In genomic region chrX:25873196-25873595, GRCh38 we compare ENCODE assay signal across 22 cellular contexts.
DNase-seq lines count a peak whose midpoint lies in the region; ATAC-seq, FAIRE-seq and TF ChIP-seq lines count a peak whose summit lies in the region.
"Had no signal": no experiment of that assay in that cellular context is flagged by ENCODE, and none has a peak within 500 bp of the region (broad histone marks: within the 10 kb centered on the region; RNA-seq: fewer than 3 reads in every experiment).

No MANE protein-coding gene starts in this region.

- no peak for TF ChIP-seq POLR2A in endothelial cell of umbilical vein (IDR thresholded peaks at IDR 0.05; ENCODE audit: low read depth, low read length)

- H2AFZ ChIP-seq in endothelial cell of umbilical vein (ENCODE audit: low read depth, low read length) = no peak overlapping the region
- H2AFZ ChIP-seq: GM23338, parathyroid adenoma had no signal

- DNase-seq in DMS153 treated with DMSO at 0.1 percent for 48 hours (lab: John Stamatoyannopoulos, UW; ENCODE audit: unreplicated experiment) (peak; percentile 56), NCI-H510A (lab: John Stamatoyannopoulos, UW) (peak; percentile 14), endothelial cell of umbilical vein (ENCODE audit: low read depth, low spot score) (peak; percentile 30), lung (ENCODE audit: low spot score) (no peak), RWPE1 (ENCODE audit: low spot score) (no peak)
- no peak for DNase-seq in activated CD4-positive, alpha-beta T cell treated with anti-CD3 and anti-CD28 coated beads for 36 hours
- DNase-seq: adrenal gland; endodermal cell; naive thymus-derived CD4-positive, alpha-beta T cell; NCI-H1105; SIG-M5; stimulated activated CD4-positive, alpha-beta T cell treated with anti-CD3 and anti-CD28 coated beads, Interleukin-4, amount 100 ng/mL, for 4 hours; testis had no signal

- CTCF ChIA-PET in endothelial cell of umbilical vein (lab: Charles Lee) = no interaction called here
- CTCF ChIA-PET in RWPE1 (lab: Yijun Ruan, JAX) = no interaction called here
- CTCF ChIA-PET in activated CD4-positive, alpha-beta T cell treated with anti-CD3 and anti-CD28 coated beads for 36 hours (lab: Charles Lee) = no interaction called here

- no peak overlapping the region for H3K27ac Mint-ChIP-seq in activated CD4-positive, alpha-beta T cell treated with anti-CD3 and anti-CD28 coated beads for 36 hours
- H3K27ac Mint-ChIP-seq: endodermal cell; GM23338; naive thymus-derived CD4-positive, alpha-beta T cell; T-helper 1 cell treated with Interleukin-12 subunit alpha and Interleukin-12 subunit beta and Interleukin-4 antibody, amounts not matched to agents 30 μg/mL and 1 μg/mL, for 36 hours; WTC11 had no signal

- no TSS peak for BruUV-seq in endothelial cell of umbilical vein (replicated peaks; lab: Mats Ljungman, UMichigan)

- H3K4me1 Mint-ChIP-seq in activated CD4-positive, alpha-beta T cell treated with anti-CD3 and anti-CD28 coated beads for 36 hours = no peaks in the 10 kb centered on the region
- H3K4me1 Mint-ChIP-seq: endodermal cell; naive thymus-derived CD4-positive, alpha-beta T cell had no signal

- H3K4me1 ChIP-seq in endothelial cell of umbilical vein (ENCODE audit: control insufficient read depth, extremely low read depth, insufficient read depth, low read length) (peaks cover 25% of the 10 kb centered on the region), lung (ENCODE audit: control insufficient read depth in 2 of 2, insufficient read depth in 2 of 2, low read length in 2 of 2) (no peaks in the 10 kb centered on the region)
- H3K4me1 ChIP-seq: adrenal gland, parathyroid adenoma, testis had no signal

- no peaks in the 10 kb centered on the region for H3K79me2 ChIP-seq in endothelial cell of umbilical vein (ENCODE audit: control insufficient read depth, insufficient read depth, low read length)
- H3K79me2 ChIP-seq: parathyroid adenoma had no signal

- 34 to 39% methylated on average over 2 of the region's 2 CpGs for WGBS in lung, 2 donors

- H3K27me3 ChIP-seq in endothelial cell of umbilical vein (ENCODE audit: control insufficient read depth in 2 of 2, insufficient read depth in 2 of 2, low read length in 2 of 2) (no peaks in the 10 kb centered on the region), lung (ENCODE audit: control insufficient read depth, insufficient read depth) (no peaks in the 10 kb centered on the region)
- H3K27me3 ChIP-seq: adrenal gland, testis had no signal

- dilution Hi-C loops in endothelial cell of umbilical vein (cut with MboI; ENCODE audit: extremely low pct_ligation_motif_present, low sequenced_read_pairs) = no loop called here

- POLR2A ChIA-PET in endothelial cell of umbilical vein (lab: Charles Lee) = no interaction called here
- POLR2A ChIA-PET in RWPE1 (lab: Yijun Ruan, JAX; ENCODE audit: low non-redundant PET) = no interaction called here
- POLR2A ChIA-PET in activated CD4-positive, alpha-beta T cell treated with anti-CD3 and anti-CD28 coated beads for 36 hours (lab: Charles Lee) = no interaction called here

- H4K20me1 ChIP-seq in endothelial cell of umbilical vein (replicated peaks; ENCODE audit: control insufficient read depth, extremely low read depth, insufficient read depth, low read length) = no peaks in the 10 kb centered on the region

- no peaks in the 10 kb centered on the region for H3K9me3 ChIP-seq in endothelial cell of umbilical vein (replicated peaks; ENCODE audit: control insufficient read depth, insufficient read depth, low read length)
- H3K9me3 ChIP-seq in lung (ENCODE audit: control insufficient read depth in 2 of 2, insufficient read depth in 1 of 2, low read length in 1 of 2) = no peaks in the 10 kb centered on the region
- H3K9me3 ChIP-seq: adrenal gland, testis had no signal

- no peaks in the 10 kb centered on the region for H3K36me3 Mint-ChIP-seq in activated CD4-positive, alpha-beta T cell treated with anti-CD3 and anti-CD28 coated beads for 36 hours (ENCODE audit: low read depth)
- H3K36me3 Mint-ChIP-seq: naive thymus-derived CD4-positive, alpha-beta T cell; WTC11 had no signal

- TF ChIP-seq CTCF in endothelial cell of umbilical vein (IDR thresholded peaks at IDR 0.05; ENCODE audit: extremely low read depth in 1 of 2, insufficient read depth in 1 of 2, low read depth in 1 of 2, low read length in 2 of 2) = no peak
- no peak for TF ChIP-seq CTCF in lung (IDR thresholded peaks at IDR 0.05; ENCODE audit: control extremely low read depth, extremely low read depth)
- TF ChIP-seq CTCF in RWPE1 (conservative IDR thresholded peaks at IDR 0.05; ENCODE audit: low read depth) = no peak

- H3K9ac ChIP-seq in endothelial cell of umbilical vein (replicated peaks; ENCODE audit: extremely low read depth, insufficient read depth, low read length) = no peak overlapping the region
- H3K9ac ChIP-seq: KMS-11, parathyroid adenoma had no signal

- H3K27me3 Mint-ChIP-seq in activated CD4-positive, alpha-beta T cell treated with anti-CD3 and anti-CD28 coated beads for 36 hours = no peaks in the 10 kb centered on the region
- H3K27me3 Mint-ChIP-seq: naive thymus-derived CD4-positive, alpha-beta T cell had no signal

- H3K4me3 ChIP-seq in endothelial cell of umbilical vein (replicated peaks in 1 of 3; ENCODE audit: insufficient read depth in 1 of 3, low read depth in 1 of 3, low read length in 3 of 3) = no peak overlapping the region
- no peak overlapping the region for H3K4me3 ChIP-seq in lung
- H3K4me3 ChIP-seq: adrenal gland, GM23338, skin epidermis, testis had no signal

- FAIRE-seq in endothelial cell of umbilical vein (lab: Jason Lieb, UNC) = no peak

- no peaks in the 10 kb centered on the region for H3K36me3 ChIP-seq in endothelial cell of umbilical vein (ENCODE audit: control insufficient read depth in 2 of 2, extremely low read depth in 1 of 2, insufficient read depth in 2 of 2, low read length in 2 of 2)
- no peaks in the 10 kb centered on the region for H3K36me3 ChIP-seq in lung (ENCODE audit: control insufficient read depth in 2 of 2, insufficient read depth in 2 of 2, low read length in 2 of 2)
- H3K36me3 ChIP-seq: adrenal gland had no signal

- ATAC-seq in lung (ENCODE audit: insufficient read depth, low FRiP score) (peak; percentile 34), HG02610 (IDR thresholded peaks at IDR 0.05; ENCODE audit: unreplicated experiment) (no peak), GM18517 (IDR thresholded peaks at IDR 0.05; ENCODE audit: unreplicated experiment) (no peak)
- ATAC-seq in activated CD4-positive, alpha-beta T cell treated with anti-CD3 and anti-CD28 coated beads for 36 hours = no peak
- ATAC-seq: GM23338; naive thymus-derived CD4-positive, alpha-beta T cell; WTC11 had no signal

- H3K9me1 ChIP-seq in endothelial cell of umbilical vein (replicated peaks; ENCODE audit: control insufficient read depth, extremely low read depth, insufficient read depth, low read length) = no peaks in the 10 kb centered on the region

- H3K27ac ChIP-seq in endothelial cell of umbilical vein (ENCODE audit: insufficient read depth, low read depth, low read length) (peak overlapping the region; percentile 7), lung (ENCODE audit: low read depth in 1 of 2, low read length in 1 of 2) (no peak overlapping the region), RWPE1 (no peak overlapping the region)
- H3K27ac ChIP-seq: adrenal gland, HL-60, KMS-11, parathyroid adenoma, skin epidermis, testis had no signal

- no peak overlapping the region for H3K4me2 ChIP-seq in endothelial cell of umbilical vein (ENCODE audit: insufficient read depth, low read length)
- H3K4me2 ChIP-seq: GM23338, KMS-11 had no signal

- H3K4me3 Mint-ChIP-seq in activated CD4-positive, alpha-beta T cell treated with anti-CD3 and anti-CD28 coated beads for 36 hours = no peak overlapping the region
- H3K4me3 Mint-ChIP-seq: endodermal cell; GM23338; naive thymus-derived CD4-positive, alpha-beta T cell; T-helper 1 cell treated with Interleukin-12 subunit alpha and Interleukin-12 subunit beta and Interleukin-4 antibody, amounts not matched to agents 30 μg/mL and 1 μg/mL, for 36 hours; WTC11 had no signal

- H3K9me3 Mint-ChIP-seq in activated CD4-positive, alpha-beta T cell treated with anti-CD3 and anti-CD28 coated beads for 36 hours (ENCODE audit: low read depth) = peaks cover 4% of the 10 kb centered on the region
- H3K9me3 Mint-ChIP-seq: GM23338; T-helper 1 cell treated with Interleukin-12 subunit alpha and Interleukin-12 subunit beta and Interleukin-4 antibody, amounts not matched to agents 30 μg/mL and 1 μg/mL, for 36 hours; WTC11 had no signal

- intact Hi-C loops in endothelial cell of umbilical vein (cut with micrococcal nuclease) = loop anchor here (5.0 kb wide), 1 partner anchor 351 kb away; no protein-coding TSS in a partner anchor
- intact Hi-C loops in activated CD4-positive, alpha-beta T cell treated with anti-CD3 and anti-CD28 coated beads for 36 hours (cut with DNase I, micrococcal nuclease) = no loop called here

TF ChIP-seq in endothelial cell of umbilical vein, 7 proteins besides CTCF, POLR2A, EP300 and RAD21:
- TF ChIP-seq MYC (IDR thresholded peaks at IDR 0.05; ENCODE audit: low read depth, low read length) (no peak), POLR2AphosphoS5 (IDR thresholded peaks at IDR 0.05; ENCODE audit: insufficient read depth, low read depth, low read length) (no peak), JUN (IDR thresholded peaks at IDR 0.05; ENCODE audit: borderline replicate concordance, insufficient read depth, insufficient read length, low read depth) (no peak), FOS (IDR thresholded peaks at IDR 0.05; ENCODE audit: borderline replicate concordance, insufficient read depth, low read length) (no peak), EZH2 (IDR thresholded peaks at IDR 0.05; ENCODE audit: borderline replicate concordance, low read depth, low read length, severe bottlenecking) (no peak), GATA2 (IDR thresholded peaks at IDR 0.05; ENCODE audit: insufficient read depth, insufficient read length, low read depth, low read length) (no peak)
- TF ChIP-seq, protein P1, sequence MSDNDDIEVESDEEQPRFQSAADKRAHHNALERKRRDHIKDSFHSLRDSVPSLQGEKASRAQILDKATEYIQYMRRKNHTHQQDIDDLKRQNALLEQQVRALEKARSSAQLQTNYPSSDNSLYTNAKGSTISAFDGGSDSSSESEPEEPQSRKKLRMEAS (IDR thresholded peaks at IDR 0.05; ENCODE audit: insufficient read depth, insufficient read length) = no peak

Comparison
In these comparisons a context has a peak if more than half of its experiments do, and no peak if none do; other contexts are left out.
1. DNase-seq: peak in DMS153 treated with DMSO at 0.1 percent for 48 hours (single experiment), NCI-H510A (single experiment) and endothelial cell of umbilical vein (single experiment); none in lung (single experiment), RWPE1 (single experiment) and activated CD4-positive, alpha-beta T cell treated with anti-CD3 and anti-CD28 coated beads for 36 hours (single experiment).